ENCODE assay signal across 10 cellular contexts in genomic region chr1:117537291-117537920, GRCh38.
DNase-seq lines count a peak whose midpoint lies in the region; ATAC-seq and TF ChIP-seq lines count a peak whose summit lies in the region.
"Had no signal": no experiment of that assay in that cellular context is flagged by ENCODE, and none has a peak within 500 bp of the region (broad histone marks: within the 10 kb centered on the region; RNA-seq: fewer than 3 reads in every experiment).

No MANE protein-coding gene starts in this region.

- H2AFZ ChIP-seq in GM23338 (no peak overlapping the region), PC-3 (ENCODE audit: low read length) (no peak overlapping the region), smooth muscle cell (ENCODE audit: low read depth) (no peak overlapping the region)

- H4K20me1 ChIP-seq in GM23338 (replicated peaks; ENCODE audit: insufficient read depth) (no peaks in the 10 kb centered on the region), PC-3 (ENCODE audit: low read length) (no peaks in the 10 kb centered on the region), smooth muscle cell (ENCODE audit: low read depth) (no peaks in the 10 kb centered on the region)

- CTCF ChIA-PET in A673 (lab: Charles Lee), result no interaction called here
- CTCF ChIA-PET in PC-3 (lab: Charles Lee), result interaction anchor here (1.0 kb wide), 1 partner anchor 220 kb away, joined by 4 read pairs; no protein-coding TSS in a partner anchor

- no peaks in the 10 kb centered on the region for H3K36me3 ChIP-seq in A673 (ENCODE audit: insufficient read depth, low read length, poor library complexity, severe bottlenecking)
- no peaks in the 10 kb centered on the region for H3K36me3 ChIP-seq in GM23338 (ENCODE audit: insufficient read depth)
- no peaks in the 10 kb centered on the region for H3K36me3 ChIP-seq in PC-3 (ENCODE audit: low read depth, low read length)
- no peaks in the 10 kb centered on the region for H3K36me3 ChIP-seq in smooth muscle cell (ENCODE audit: low read depth)

- no peak overlapping the region for H3K9ac ChIP-seq in PC-3 (ENCODE audit: low read length)
- no peak overlapping the region for H3K9ac ChIP-seq in smooth muscle cell (ENCODE audit: low read depth)

- H3K36me3 Mint-ChIP-seq in GM23338 (ENCODE audit: low read depth), result no peaks in the 10 kb centered on the region

- BruUV-seq in A673 (replicated peaks; lab: Mats Ljungman, UMichigan) (no TSS peak), PC-3 (replicated peaks; lab: Mats Ljungman, UMichigan) (no TSS peak)

- H3K4me1 ChIP-seq in A673 (ENCODE audit: insufficient read depth, low read length, poor library complexity, severe bottlenecking) (no peaks in the 10 kb centered on the region), GM23338 (ENCODE audit: insufficient read depth) (no peaks in the 10 kb centered on the region), PC-3 (ENCODE audit: insufficient read depth, low read length) (peaks cover 20% of the 10 kb centered on the region), smooth muscle cell (ENCODE audit: low read depth) (no peaks in the 10 kb centered on the region)

- H3K79me2 ChIP-seq in GM23338 (replicated peaks; ENCODE audit: insufficient read depth) (no peaks in the 10 kb centered on the region), PC-3 (ENCODE audit: low read length) (no peaks in the 10 kb centered on the region), smooth muscle cell (ENCODE audit: low read depth) (no peaks in the 10 kb centered on the region)

- H3K27me3 ChIP-seq in A673 (replicated peaks; ENCODE audit: insufficient read depth, low read depth, low read length, poor library complexity) (no peaks in the 10 kb centered on the region), GM23338 (ENCODE audit: insufficient read depth) (no peaks in the 10 kb centered on the region), PC-3 (ENCODE audit: low read length) (no peaks in the 10 kb centered on the region), smooth muscle cell (ENCODE audit: low read depth) (peaks cover 4% of the 10 kb centered on the region)

- intact Hi-C loops in A673 (cut with micrococcal nuclease; ENCODE audit: unreplicated experiment) (loop anchor here (5.0 kb wide), 1 partner anchor 135 kb away; no protein-coding TSS in a partner anchor), PC-3 (cut with micrococcal nuclease) (loop anchor here (5.0 kb wide), 2 partner anchors 70 to 135 kb away; partner anchors contain the start of gene TENT5C), left colon (cut with DNase I, micrococcal nuclease) (loop anchor here (5.0 to 10.0 kb wide), 2 partner anchors 217 to 220 kb away; no protein-coding TSS in a partner anchor)

- POLR2A ChIA-PET in A673 (lab: Charles Lee; ENCODE audit: low non-redundant PET) (no interaction called here), PC-3 (lab: Charles Lee; ENCODE audit: unreplicated experiment) (no interaction called here)

- ATAC-seq in GM23338, result peak; percentile 69
- ATAC-seq in PC-3, result peak; percentile 56
- peak; percentile 94 for ATAC-seq in left colon
- no peak for ATAC-seq in HG02973 (IDR thresholded peaks at IDR 0.05; ENCODE audit: unreplicated experiment)

- no peak overlapping the region for H3K27ac Mint-ChIP-seq in GM23338
- H3K27ac Mint-ChIP-seq: activated T-helper 2 cell treated with anti-CD3 and anti-CD28 coated beads, Interferon-gamma antibody, Interleukin-2, Interleukin-4, amounts not matched to agents 10 μg/mL and 5 μg/mL and 100 μg/mL, durations not matched to agents 14 hours and 24 hours and 36 hours; CD4-positive, alpha-beta T cell had no signal

- H3F3A ChIP-seq in GM23338 (replicated peaks; ENCODE audit: low read depth) (no peaks in the 10 kb centered on the region), PC-3 (ENCODE audit: low read length, unreplicated experiment) (no peaks in the 10 kb centered on the region), smooth muscle cell (ENCODE audit: low read depth) (no peaks in the 10 kb centered on the region)

- H3K27me3 Mint-ChIP-seq in GM23338 (ENCODE audit: insufficient read depth, low read depth, poor library complexity), result no peaks in the 10 kb centered on the region
- H3K27me3 Mint-ChIP-seq: CD4-positive, alpha-beta T cell had no signal

- peaks cover 10% of the 10 kb centered on the region; the same call in 1 of the 2 replicates for H3K9me2 ChIP-seq in GM23338 (ENCODE audit: insufficient read depth)
- no peaks in the 10 kb centered on the region for H3K9me2 ChIP-seq in PC-3 (replicated peaks; ENCODE audit: low read length)

- TF ChIP-seq CTCF in A673 (conservative IDR thresholded peaks at IDR 0.05; ENCODE audit: low read depth, low read length) (no peak), GM23338 (conservative IDR thresholded peaks at IDR 0.05; ENCODE audit: low read depth in 2 of 2) (0 out of 4 replicates have a peak, but pooled peaks of 1 of the 2 experiments have one; percentile 22), PC-3 (conservative IDR thresholded peaks at IDR 0.05; ENCODE audit: low read depth, low read length) (peak; percentile 42), smooth muscle cell (IDR thresholded peaks at IDR 0.05; ENCODE audit: borderline replicate concordance, insufficient read depth, poor library complexity, severe bottlenecking) (no peak)

- 63% methylated on average over 10 of the region's 10 CpGs for WGBS in smooth muscle cell (ENCODE audit: low lambda C conversion rate)

- peaks cover 6% of the 10 kb centered on the region; the same call in 1 of the 3 replicates for H3K4me1 Mint-ChIP-seq in GM23338

- no peak overlapping the region for H3K4me2 ChIP-seq in GM23338
- 0 out of 2 replicates have a peak overlapping the region, but pooled peaks have one; percentile 36 for H3K4me2 ChIP-seq in PC-3 (ENCODE audit: low read length)
- H3K4me2 ChIP-seq in smooth muscle cell, result no peak overlapping the region

- H3K9me3 Mint-ChIP-seq in GM23338, result no peaks in the 10 kb centered on the region
- H3K9me3 Mint-ChIP-seq: activated T-helper 2 cell treated with anti-CD3 and anti-CD28 coated beads, Interferon-gamma antibody, Interleukin-2, Interleukin-4, amounts not matched to agents 10 μg/mL and 5 μg/mL and 100 μg/mL, durations not matched to agents 14 hours and 24 hours and 36 hours; CD4-positive, alpha-beta T cell had no signal

- DNase-seq in A673 (ENCODE audit: low spot score) (peak; percentile 33), GM23338 (ENCODE audit: low spot score) (peak; percentile 75), PC-3 (peak; percentile 63), left colon (peak; percentile 76 to 84), smooth muscle cell (lab: John Stamatoyannopoulos, UW; ENCODE audit: unreplicated experiment) (no peak), HUDEP-2 (lab: John Stamatoyannopoulos, UW; ENCODE audit: unreplicated experiment in 76 of 76) (no peak), retina (no peak)
- DNase-seq: CD4-positive, alpha-beta T cell had no signal

- H3K27ac ChIP-seq in A673 (ENCODE audit: low read depth, low read length, poor library complexity, severe bottlenecking), result no peak overlapping the region
- H3K27ac ChIP-seq in GM23338 (ENCODE audit: low read depth), result no peak overlapping the region
- H3K27ac ChIP-seq in PC-3 (ENCODE audit: low read length), result no peak overlapping the region
- no peak overlapping the region for H3K27ac ChIP-seq in smooth muscle cell (ENCODE audit: low read depth)

- H3K4me3 ChIP-seq in A673 (ENCODE audit: low read depth, low read length, poor library complexity, severe bottlenecking) (no peak overlapping the region), GM23338 (no peak overlapping the region), PC-3 (ENCODE audit: low read length) (no peak overlapping the region), smooth muscle cell (no peak overlapping the region)

- no peak overlapping the region for H3K4me3 Mint-ChIP-seq in GM23338
- H3K4me3 Mint-ChIP-seq: CD4-positive, alpha-beta T cell had no signal

- no peaks in the 10 kb centered on the region for H3K9me3 ChIP-seq in A673 (ENCODE audit: low read depth, low read length, poor library complexity, severe bottlenecking)
- H3K9me3 ChIP-seq in PC-3 (ENCODE audit: low read length), result no peaks in the 10 kb centered on the region
- no peaks in the 10 kb centered on the region for H3K9me3 ChIP-seq in smooth muscle cell (replicated peaks; ENCODE audit: low read depth)

TF ChIP-seq in GM23338, 12 proteins besides CTCF, POLR2A, EP300 and RAD21:
- TF ChIP-seq REST (IDR thresholded peaks at IDR 0.05; ENCODE audit: unreplicated experiment), result peak; percentile 54
- TF ChIP-seq STAT1 (IDR thresholded peaks at IDR 0.05; ENCODE audit: unreplicated experiment), result no peak

Comparison
In these comparisons a context has a peak if more than half of its experiments do, and no peak if none do; other contexts are left out.
1. DNase-seq: peak in A673 (single experiment), GM23338 (single experiment), PC-3 (single experiment) and left colon (2 of 2); none in smooth muscle cell (single experiment), HUDEP-2 (0 of 76) and retina (single experiment).